Comparison of ENCODE assay signal across 1 cellular context in the genomic region with DNA sequence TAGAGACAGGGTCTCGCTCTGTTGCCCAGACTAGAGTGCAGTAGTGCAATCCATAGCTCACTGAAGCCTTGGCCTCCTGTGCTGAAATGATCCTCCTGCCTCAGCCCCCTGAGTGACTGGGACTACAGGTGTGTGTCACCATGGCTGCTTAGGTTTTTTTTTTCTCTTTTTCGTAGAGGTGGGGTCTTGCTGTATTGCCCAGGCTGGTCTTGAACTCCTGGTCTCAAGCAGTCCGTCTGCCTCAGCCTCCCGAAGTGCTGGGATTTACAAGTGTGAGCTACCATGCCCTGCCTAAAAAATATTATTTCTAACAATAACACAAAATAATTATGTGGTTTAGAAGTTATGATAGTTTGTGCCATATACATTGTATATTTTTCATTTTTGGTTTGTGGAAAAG.
TF ChIP-seq lines count a peak whose summit lies in the region.

No MANE protein-coding gene starts in this region.

TF ChIP-seq in endothelial cell of umbilical vein, 7 proteins besides CTCF, POLR2A, EP300 and RAD21:
- TF ChIP-seq FOS (IDR thresholded peaks at IDR 0.05; ENCODE audit: borderline replicate concordance, insufficient read depth, low read length) (no peak), POLR2AphosphoS5 (IDR thresholded peaks at IDR 0.05; ENCODE audit: insufficient read depth, low read depth, low read length) (no peak), JUN (IDR thresholded peaks at IDR 0.05; ENCODE audit: borderline replicate concordance, insufficient read depth, insufficient read length, low read depth) (no peak), MYC (IDR thresholded peaks at IDR 0.05; ENCODE audit: low read depth, low read length) (no peak), GATA2 (IDR thresholded peaks at IDR 0.05; ENCODE audit: insufficient read depth, insufficient read length, low read depth, low read length) (no peak), EZH2 (IDR thresholded peaks at IDR 0.05; ENCODE audit: borderline replicate concordance, low read depth, low read length, severe bottlenecking) (no peak)
- TF ChIP-seq, protein P1, sequence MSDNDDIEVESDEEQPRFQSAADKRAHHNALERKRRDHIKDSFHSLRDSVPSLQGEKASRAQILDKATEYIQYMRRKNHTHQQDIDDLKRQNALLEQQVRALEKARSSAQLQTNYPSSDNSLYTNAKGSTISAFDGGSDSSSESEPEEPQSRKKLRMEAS (IDR thresholded peaks at IDR 0.05; ENCODE audit: insufficient read depth, insufficient read length) = no peak
